ENCODE assay signal across 14 cellular contexts in the genomic region with DNA sequence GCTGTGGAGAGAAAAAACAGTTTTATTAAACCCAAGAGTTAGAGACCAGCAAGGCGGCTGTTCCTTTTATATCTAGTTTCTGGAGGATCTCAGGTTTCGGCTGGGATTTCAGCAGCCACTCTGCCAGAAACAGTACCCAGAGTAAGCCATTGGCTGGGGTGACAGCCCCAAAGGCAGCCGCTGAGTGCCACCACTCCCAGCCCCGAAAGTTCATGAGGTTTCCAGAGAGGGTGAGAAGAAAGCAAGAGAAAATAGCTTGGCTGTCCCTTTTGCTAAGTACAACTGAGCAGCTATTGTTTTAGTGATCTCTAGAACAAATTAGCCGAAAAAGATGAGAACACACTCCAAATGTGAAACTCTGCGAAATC. TPM values are rescaled to one million over a fixed set of nuclear protein-coding genes. Genes with fewer than 3 reads are reported as not detected.
DNase-seq lines count a peak whose midpoint lies in the region; ATAC-seq and TF ChIP-seq lines count a peak whose summit lies in the region.
"Had no signal": no experiment of that assay in that cellular context is flagged by ENCODE, and none has a peak within 500 bp of the region (broad histone marks: within the 10 kb centered on the region; RNA-seq: fewer than 3 reads in every experiment).

No MANE protein-coding gene starts in this region.

- no peak overlapping the region for H3K4me3 Mint-ChIP-seq in activated CD4-positive, alpha-beta T cell treated with anti-CD3 and anti-CD28 coated beads, Interleukin-2, amount 10 ng/mL, durations not matched to agents 24 days and 14 days
- H3K4me3 Mint-ChIP-seq in stimulated activated naive CD8-positive, alpha-beta T cell treated with anti-CD3 and anti-CD28 coated beads, Interleukin-15, amount 100 ng/mL, for 72 hours, result no peak overlapping the region
- H3K4me3 Mint-ChIP-seq: activated CD8-positive, alpha-beta T cell treated with anti-CD3 and anti-CD28 coated beads, Interleukin-2, amount 10 ng/mL, durations not matched to agents 7 days and 5 days had no signal

- DNase-seq in activated CD4-positive, alpha-beta T cell treated with anti-CD3 and anti-CD28 coated beads, Interleukin-2, amount 10 ng/mL, durations not matched to agents 24 days and 14 days, result peak; percentile 40
- no peak for DNase-seq in activated CD4-positive, alpha-beta T cell treated with anti-CD3 and anti-CD28 coated beads for 1 hour
- DNase-seq in esophagus muscularis mucosa (ENCODE audit: extremely low spot score) (no peak), myocyte (ENCODE audit: low read depth) (peak; percentile 83), tibial artery (no peak), AML-193 (lab: John Stamatoyannopoulos, UW) (no peak)
- DNase-seq in stimulated activated naive CD8-positive, alpha-beta T cell treated with anti-CD3 and anti-CD28 coated beads, Interleukin-15, amount 100 ng/mL, for 72 hours, result no peak
- DNase-seq in stimulated activated CD4-positive, alpha-beta T cell treated with anti-CD3 and anti-CD28 coated beads, Interleukin-2, amount 100 ng/mL, for 48 hours, result no peak
- DNase-seq: activated CD8-positive, alpha-beta T cell treated with anti-CD3 and anti-CD28 coated beads, Interleukin-2, amount 10 ng/mL, durations not matched to agents 7 days and 5 days; MM.1S; NCI-H2171; retina; stimulated activated CD4-positive, alpha-beta T cell treated with anti-CD3 and anti-CD28 coated beads, Interleukin-4, amount 100 ng/mL, for 24 hours had no signal

- TF ChIP-seq EP300 in esophagus muscularis mucosa (IDR thresholded peaks at IDR 0.05), result no peak

- H3K27me3 ChIP-seq in esophagus muscularis mucosa (no peaks in the 10 kb centered on the region), tibial artery (no peaks in the 10 kb centered on the region)

- no peaks in the 10 kb centered on the region for H3K9me3 ChIP-seq in esophagus muscularis mucosa
- H3K9me3 ChIP-seq in tibial artery, result no peaks in the 10 kb centered on the region

- TF ChIP-seq CTCF in esophagus muscularis mucosa (IDR thresholded peaks at IDR 0.05), result no peak
- no peak for TF ChIP-seq CTCF in tibial artery (IDR thresholded peaks at IDR 0.05)

- intact Hi-C loops in activated CD4-positive, alpha-beta T cell treated with anti-CD3 and anti-CD28 coated beads, Interleukin-2, amount 10 ng/mL, durations not matched to agents 24 days and 14 days (cut with micrococcal nuclease), result no loop called here
- intact Hi-C loops in esophagus muscularis mucosa (cut with DNase I), result no loop called here
- intact Hi-C loops in tibial artery (cut with DNase I; ENCODE audit: low total_unique reads), result no loop called here

- H3K36me3 Mint-ChIP-seq in activated CD4-positive, alpha-beta T cell treated with anti-CD3 and anti-CD28 coated beads, Interleukin-2, amount 10 ng/mL, durations not matched to agents 24 days and 14 days (ENCODE audit: low read depth), result no peaks in the 10 kb centered on the region

- H3K4me1 Mint-ChIP-seq in activated CD4-positive, alpha-beta T cell treated with anti-CD3 and anti-CD28 coated beads, Interleukin-2, amount 10 ng/mL, durations not matched to agents 24 days and 14 days, result no peaks in the 10 kb centered on the region
- no peaks in the 10 kb centered on the region for H3K4me1 Mint-ChIP-seq in stimulated activated naive CD8-positive, alpha-beta T cell treated with anti-CD3 and anti-CD28 coated beads, Interleukin-15, amount 100 ng/mL, for 72 hours

- H3K4me3 ChIP-seq in esophagus muscularis mucosa, result peak overlapping the region; percentile 42 to 51 (median 46)
- peak overlapping the region; percentile 47 to 49 for H3K4me3 ChIP-seq in tibial artery

- no peaks in the 10 kb centered on the region for H3K9me3 Mint-ChIP-seq in activated CD4-positive, alpha-beta T cell treated with anti-CD3 and anti-CD28 coated beads, Interleukin-2, amount 10 ng/mL, durations not matched to agents 24 days and 14 days
- H3K9me3 Mint-ChIP-seq in stimulated activated naive CD8-positive, alpha-beta T cell treated with anti-CD3 and anti-CD28 coated beads, Interleukin-15, amount 100 ng/mL, for 72 hours, result no peaks in the 10 kb centered on the region
- H3K9me3 Mint-ChIP-seq: activated T-helper 2 cell treated with anti-CD3 and anti-CD28 coated beads, Interferon-gamma antibody, Interleukin-2, Interleukin-4, amounts not matched to agents 10 μg/mL and 5 μg/mL and 100 μg/mL, durations not matched to agents 14 hours and 24 hours and 36 hours had no signal

- no peak for ATAC-seq in stimulated activated naive CD8-positive, alpha-beta T cell treated with anti-CD3 and anti-CD28 coated beads, Interleukin-15, amount 100 ng/mL, for 72 hours
- ATAC-seq: activated CD8-positive, alpha-beta T cell treated with anti-CD3 and anti-CD28 coated beads, Interleukin-2, amount 10 ng/mL, durations not matched to agents 7 days and 5 days had no signal

- H3K27ac Mint-ChIP-seq in activated CD4-positive, alpha-beta T cell treated with anti-CD3 and anti-CD28 coated beads, Interleukin-2, amount 10 ng/mL, durations not matched to agents 24 days and 14 days, result no peak overlapping the region
- no peak overlapping the region for H3K27ac Mint-ChIP-seq in stimulated activated naive CD8-positive, alpha-beta T cell treated with anti-CD3 and anti-CD28 coated beads, Interleukin-15, amount 100 ng/mL, for 72 hours
- H3K27ac Mint-ChIP-seq: activated CD8-positive, alpha-beta T cell treated with anti-CD3 and anti-CD28 coated beads, Interleukin-2, amount 10 ng/mL, durations not matched to agents 7 days and 5 days; activated T-helper 2 cell treated with anti-CD3 and anti-CD28 coated beads, Interferon-gamma antibody, Interleukin-2, Interleukin-4, amounts not matched to agents 10 μg/mL and 5 μg/mL and 100 μg/mL, durations not matched to agents 14 hours and 24 hours and 36 hours had no signal

- H3K4me1 ChIP-seq in esophagus muscularis mucosa (peaks cover 12 to 23% (median 16%) of the 10 kb centered on the region in 4 donors), tibial artery (peaks cover 0 to 32% (median 5%) of the 10 kb centered on the region in 4 donors)

- no peak for TF ChIP-seq POLR2A in esophagus muscularis mucosa (IDR thresholded peaks at IDR 0.05; ENCODE audit: low read depth)

- peaks cover 19% of the 10 kb centered on the region for H3K27me3 Mint-ChIP-seq in activated CD4-positive, alpha-beta T cell treated with anti-CD3 and anti-CD28 coated beads, Interleukin-2, amount 10 ng/mL, durations not matched to agents 24 days and 14 days
- H3K27me3 Mint-ChIP-seq in stimulated activated naive CD8-positive, alpha-beta T cell treated with anti-CD3 and anti-CD28 coated beads, Interleukin-15, amount 100 ng/mL, for 72 hours, result no peaks in the 10 kb centered on the region

- H3K27ac ChIP-seq in esophagus muscularis mucosa (replicated peaks in 1 of 4) (peak overlapping the region; percentile 66 to 86 (median 82)), tibial artery (peak overlapping the region; percentile 67 to 70)

- H3K36me3 ChIP-seq in esophagus muscularis mucosa (no peaks in the 10 kb centered on the region), tibial artery (no peaks in the 10 kb centered on the region)

- WGBS in esophagus muscularis mucosa, result 80% methylated on average over 6 of the region's 6 CpGs

RNA-seq across cellular contexts. Expression of gene SH3BGR, which starts 1.2 kb away (rescaled TPM):
- total RNA-seq in activated CD4-positive, alpha-beta T cell treated with anti-CD3 and anti-CD28 coated beads, Interleukin-2, amount 10 ng/mL, durations not matched to agents 24 days and 14 days, result 0.63 and 1.4 TPM in 2 replicates
- 10 to 100 TPM in 3 of 4 donors, 1 to 10 TPM in 1; 9.7 to 33.9 (median 24.1) TPM for total RNA-seq in esophagus muscularis mucosa
- total RNA-seq in myocyte, result 17.4 and 24.5 TPM in 2 replicates
- 23.8 TPM for polyA plus RNA-seq in myocyte (2012)

RNA-seq across cellular contexts. Expression of gene LCA5L, which starts 7.4 kb away (rescaled TPM):
- total RNA-seq in activated CD4-positive, alpha-beta T cell treated with anti-CD3 and anti-CD28 coated beads, Interleukin-2, amount 10 ng/mL, durations not matched to agents 24 days and 14 days, result not detected in 2 replicates
- total RNA-seq in esophagus muscularis mucosa (1 to 10 TPM in 3 of 4 donors, under 1 TPM in 1; 0.83 to 2.8 (median 2.2) TPM), myocyte (2.2 and 2.7 TPM in 2 replicates)
- polyA plus RNA-seq in myocyte (2012), result 1.6 TPM

Comparison
In these comparisons a context has a peak if more than half of its experiments do, and no peak if none do; other contexts are left out.
1. DNase-seq: peak in activated CD4-positive, alpha-beta T cell treated with anti-CD3 and anti-CD28 coated beads, Interleukin-2, amount 10 ng/mL, durations not matched to agents 24 days and 14 days (single experiment) and myocyte (single experiment); none in activated CD4-positive, alpha-beta T cell treated with anti-CD3 and anti-CD28 coated beads for 1 hour (single experiment), esophagus muscularis mucosa (single experiment), tibial artery (0 of 2), stimulated activated naive CD8-positive, alpha-beta T cell treated with anti-CD3 and anti-CD28 coated beads, Interleukin-15, amount 100 ng/mL, for 72 hours (0 of 2), stimulated activated CD4-positive, alpha-beta T cell treated with anti-CD3 and anti-CD28 coated beads, Interleukin-2, amount 100 ng/mL, for 48 hours (0 of 2) and AML-193 (0 of 2).